ENCODE assay signal across 22 cellular contexts in genomic region chr1:213530607-213531320, GRCh38.
A peak's percentile ranks its signal among the peaks of the same experiment; 100 is the strongest.
DNase-seq lines count a peak whose midpoint lies in the region; ATAC-seq and TF ChIP-seq lines count a peak whose summit lies in the region.
"Had no signal": no experiment of that assay in that cellular context is flagged by ENCODE, and none has a peak within 500 bp of the region (broad histone marks: within the 10 kb centered on the region; RNA-seq: fewer than 3 reads in every experiment).

No MANE protein-coding gene starts in this region.

- no peaks in the 10 kb centered on the region for H3K36me3 Mint-ChIP-seq in WTC11

- no peak overlapping the region for H2BK12ac ChIP-seq in trophoblast cell (ENCODE audit: low read length)

- TF ChIP-seq CTCF in WTC11 (IDR thresholded peaks at IDR 0.05) = no peak

- no peaks in the 10 kb centered on the region for H3K9me3 ChIP-seq in trophoblast cell (ENCODE audit: insufficient read depth, low read depth, low read length)
- H3K9me3 ChIP-seq: A549 had no signal

- no peak overlapping the region for H3K14ac ChIP-seq in trophoblast cell (ENCODE audit: low read length)

- no peak overlapping the region for H3K4ac ChIP-seq in trophoblast cell (ENCODE audit: low read depth, low read length)

- no peak overlapping the region for H4K91ac ChIP-seq in trophoblast cell (ENCODE audit: low read depth, low read length)

- no peak overlapping the region for H4K8ac ChIP-seq in trophoblast cell (ENCODE audit: low read depth, low read length)

- no peaks in the 10 kb centered on the region for H3K36me3 ChIP-seq in trophoblast cell (ENCODE audit: control insufficient read depth in 1 of 2, insufficient read depth in 2 of 2, low read length in 2 of 2)
- H3K36me3 ChIP-seq: BLaER1 treated with 17β-estradiol and CSF1 and Interleukin-3, amounts not matched to agents 10 nM and 100 nM had no signal

- no peaks in the 10 kb centered on the region; the same call in 1 of the 2 replicates for H3K27me3 Mint-ChIP-seq in WTC11 (ENCODE audit: low read depth)
- H3K27me3 Mint-ChIP-seq: CD4-positive, alpha-beta T cell had no signal

- no peaks in the 10 kb centered on the region for H3K79me2 ChIP-seq in trophoblast cell (ENCODE audit: control insufficient read depth, insufficient read depth, low read length, poor library complexity)

- intact Hi-C loops in Right ventricle myocardium inferior (cut with DNase I) (no loop called here), cardiac septum (cut with DNase I) (no loop called here)

- peaks cover 11% of the 10 kb centered on the region for H3K9me3 Mint-ChIP-seq in WTC11
- H3K9me3 Mint-ChIP-seq: CD4-positive, alpha-beta T cell had no signal

- H2AK5ac ChIP-seq in trophoblast cell (ENCODE audit: low read length) = no peak overlapping the region

- no peak overlapping the region for H3K4me2 ChIP-seq in trophoblast cell (ENCODE audit: low read length)
- H3K4me2 ChIP-seq: A549; BLaER1 treated with 17β-estradiol and CSF1 and Interleukin-3, amounts not matched to agents 10 nM and 100 nM had no signal

- in situ Hi-C loops in G401 (cut with HindIII; ENCODE audit: low sequenced_read_pairs) = no loop called here

- CTCF ChIA-PET in WTC11 (lab: Charles Lee) = no interaction called here

- H3K4me3 ChIP-seq in trophoblast cell (ENCODE audit: low read depth, low read length) = no peak overlapping the region
- H3K4me3 ChIP-seq: A549; BLaER1 treated with 17β-estradiol and CSF1 and Interleukin-3, amounts not matched to agents 10 nM and 100 nM; SK-N-MC had no signal

- no peak overlapping the region for H3K27ac Mint-ChIP-seq in WTC11
- H3K27ac Mint-ChIP-seq: CD4-positive, alpha-beta T cell had no signal

- H3K9ac ChIP-seq in trophoblast cell (ENCODE audit: low read length) = no peak overlapping the region
- H3K9ac ChIP-seq: BLaER1 treated with 17β-estradiol and CSF1 and Interleukin-3, amounts not matched to agents 10 nM and 100 nM had no signal

- H3K4me1 ChIP-seq in trophoblast cell (ENCODE audit: control insufficient read depth in 1 of 2, insufficient read depth in 2 of 2, low read length in 2 of 2) = peaks cover 5 to 14% of the 10 kb centered on the region in 2 experiments
- H3K4me1 ChIP-seq: A549; BLaER1 treated with 17β-estradiol and CSF1 and Interleukin-3, amounts not matched to agents 10 nM and 100 nM had no signal

- peak overlapping the region; percentile 23 for H2BK120ac ChIP-seq in trophoblast cell (ENCODE audit: insufficient read depth, low read length, poor library complexity)

- peak overlapping the region; percentile 80 for H3K27ac ChIP-seq in trophoblast cell (ENCODE audit: low read depth, low read length)
- H3K27ac ChIP-seq: A549; BLaER1 treated with 17β-estradiol and CSF1 and Interleukin-3, amounts not matched to agents 10 nM and 100 nM; SK-N-MC had no signal

- peak; percentile 81 for ATAC-seq in Right ventricle myocardium inferior
- ATAC-seq in WTC11 = peak; percentile 75
- no peak for ATAC-seq in HG03457 (IDR thresholded peaks at IDR 0.05; ENCODE audit: unreplicated experiment)
- ATAC-seq: A549 had no signal

- H3K27me3 ChIP-seq in trophoblast cell (ENCODE audit: insufficient read depth, low read length) = no peaks in the 10 kb centered on the region
- H3K27me3 ChIP-seq: BLaER1 treated with 17β-estradiol and CSF1 and Interleukin-3, amounts not matched to agents 10 nM and 100 nM had no signal

- WGBS in trophoblast cell (ENCODE audit: extremely low coverage, insufficient coverage, insufficient read length) = no CpG with 5 or more reads among the region's 4 CpGs

- no peak overlapping the region for H2AFZ ChIP-seq in trophoblast cell (ENCODE audit: insufficient read depth, low read length, poor library complexity)

- peak overlapping the region; percentile 28 for H2BK5ac ChIP-seq in trophoblast cell (ENCODE audit: low read depth, low read length, poor library complexity)

- DNase-seq in Right ventricle myocardium inferior (ENCODE audit: missing footprints) (no peak), cardiac septum (ENCODE audit: low spot score) (no peak), G401 (ENCODE audit: low spot score) (peak; percentile 53), WTC11 (ENCODE audit: low spot score) (no peak), trophoblast cell (no peak), COR-L47 (lab: John Stamatoyannopoulos, UW) (no peak)
- DNase-seq: AML-193; CD4-positive, alpha-beta T cell; H7; KBM-7; MV-4-11; NCI-H1105; NCI-H1436 treated with DMSO at 0.1 percent for 48 hours; NCI-H187 treated with DMSO at 0.1 percent for 48 hours; NCI-H446 treated with DMSO at 0.1 percent for 48 hours; NCI-H69; RPMI8226; SHP77 treated with DMSO at 0.1 percent for 48 hours had no signal

- no peak overlapping the region for H3K18ac ChIP-seq in trophoblast cell (ENCODE audit: low read length)

- no peak overlapping the region for H3K23ac ChIP-seq in trophoblast cell (ENCODE audit: low read length)

- POLR2A ChIA-PET in WTC11 (lab: Charles Lee) = no interaction called here

- no peak overlapping the region for H3K4me3 Mint-ChIP-seq in WTC11
- H3K4me3 Mint-ChIP-seq: CD4-positive, alpha-beta T cell had no signal

- H4K12ac ChIP-seq in trophoblast cell (ENCODE audit: low read depth, low read length) = no peak overlapping the region

- peaks cover 3% of the 10 kb centered on the region for H3K79me1 ChIP-seq in trophoblast cell (ENCODE audit: low read length)

- H3K4me1 Mint-ChIP-seq in WTC11 = peaks cover 16% of the 10 kb centered on the region

TF ChIP-seq in WTC11, 78 proteins besides CTCF, POLR2A, EP300 and RAD21 (continues in another document):
- TF ChIP-seq, protein P1, sequence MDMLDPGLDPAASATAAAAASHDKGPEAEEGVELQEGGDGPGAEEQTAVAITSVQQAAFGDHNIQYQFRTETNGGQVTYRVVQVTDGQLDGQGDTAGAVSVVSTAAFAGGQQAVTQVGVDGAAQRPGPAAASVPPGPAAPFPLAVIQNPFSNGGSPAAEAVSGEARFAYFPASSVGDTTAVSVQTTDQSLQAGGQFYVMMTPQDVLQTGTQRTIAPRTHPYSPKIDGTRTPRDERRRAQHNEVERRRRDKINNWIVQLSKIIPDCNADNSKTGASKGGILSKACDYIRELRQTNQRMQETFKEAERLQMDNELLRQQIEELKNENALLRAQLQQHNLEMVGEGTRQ (CRISPR knock-in tag; IDR thresholded peaks at IDR 0.05) = no peak
- TF ChIP-seq HMGA2 (CRISPR knock-in tag; IDR thresholded peaks at IDR 0.05) = no peak
- no peak for TF ChIP-seq ZNF138 (CRISPR knock-in tag; conservative IDR thresholded peaks at IDR 0.05)
- TF ChIP-seq, protein P2, sequence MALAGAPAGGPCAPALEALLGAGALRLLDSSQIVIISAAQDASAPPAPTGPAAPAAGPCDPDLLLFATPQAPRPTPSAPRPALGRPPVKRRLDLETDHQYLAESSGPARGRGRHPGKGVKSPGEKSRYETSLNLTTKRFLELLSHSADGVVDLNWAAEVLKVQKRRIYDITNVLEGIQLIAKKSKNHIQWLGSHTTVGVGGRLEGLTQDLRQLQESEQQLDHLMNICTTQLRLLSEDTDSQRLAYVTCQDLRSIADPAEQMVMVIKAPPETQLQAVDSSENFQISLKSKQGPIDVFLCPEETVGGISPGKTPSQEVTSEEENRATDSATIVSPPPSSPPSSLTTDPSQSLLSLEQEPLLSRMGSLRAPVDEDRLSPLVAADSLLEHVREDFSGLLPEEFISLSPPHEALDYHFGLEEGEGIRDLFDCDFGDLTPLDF (CRISPR knock-in tag; IDR thresholded peaks at IDR 0.05) = no peak
- TF ChIP-seq NFATC4 (CRISPR knock-in tag; IDR thresholded peaks at IDR 0.05) = no peak
- no peak for TF ChIP-seq FOXP1 (CRISPR knock-in tag; IDR thresholded peaks at IDR 0.05; ENCODE audit: borderline replicate concordance)
- TF ChIP-seq, protein P3, sequence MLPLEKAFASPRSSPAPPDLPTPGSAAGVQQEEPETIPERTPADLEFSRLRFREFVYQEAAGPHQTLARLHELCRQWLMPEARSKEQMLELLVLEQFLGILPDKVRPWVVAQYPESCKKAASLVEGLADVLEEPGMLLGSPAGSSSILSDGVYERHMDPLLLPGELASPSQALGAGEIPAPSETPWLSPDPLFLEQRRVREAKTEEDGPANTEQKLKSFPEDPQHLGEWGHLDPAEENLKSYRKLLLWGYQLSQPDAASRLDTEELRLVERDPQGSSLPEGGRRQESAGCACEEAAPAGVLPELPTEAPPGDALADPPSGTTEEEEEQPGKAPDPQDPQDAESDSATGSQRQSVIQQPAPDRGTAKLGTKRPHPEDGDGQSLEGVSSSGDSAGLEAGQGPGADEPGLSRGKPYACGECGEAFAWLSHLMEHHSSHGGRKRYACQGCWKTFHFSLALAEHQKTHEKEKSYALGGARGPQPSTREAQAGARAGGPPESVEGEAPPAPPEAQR (CRISPR knock-in tag; IDR thresholded peaks at IDR 0.05) = no peak
- TF ChIP-seq, protein P4, sequence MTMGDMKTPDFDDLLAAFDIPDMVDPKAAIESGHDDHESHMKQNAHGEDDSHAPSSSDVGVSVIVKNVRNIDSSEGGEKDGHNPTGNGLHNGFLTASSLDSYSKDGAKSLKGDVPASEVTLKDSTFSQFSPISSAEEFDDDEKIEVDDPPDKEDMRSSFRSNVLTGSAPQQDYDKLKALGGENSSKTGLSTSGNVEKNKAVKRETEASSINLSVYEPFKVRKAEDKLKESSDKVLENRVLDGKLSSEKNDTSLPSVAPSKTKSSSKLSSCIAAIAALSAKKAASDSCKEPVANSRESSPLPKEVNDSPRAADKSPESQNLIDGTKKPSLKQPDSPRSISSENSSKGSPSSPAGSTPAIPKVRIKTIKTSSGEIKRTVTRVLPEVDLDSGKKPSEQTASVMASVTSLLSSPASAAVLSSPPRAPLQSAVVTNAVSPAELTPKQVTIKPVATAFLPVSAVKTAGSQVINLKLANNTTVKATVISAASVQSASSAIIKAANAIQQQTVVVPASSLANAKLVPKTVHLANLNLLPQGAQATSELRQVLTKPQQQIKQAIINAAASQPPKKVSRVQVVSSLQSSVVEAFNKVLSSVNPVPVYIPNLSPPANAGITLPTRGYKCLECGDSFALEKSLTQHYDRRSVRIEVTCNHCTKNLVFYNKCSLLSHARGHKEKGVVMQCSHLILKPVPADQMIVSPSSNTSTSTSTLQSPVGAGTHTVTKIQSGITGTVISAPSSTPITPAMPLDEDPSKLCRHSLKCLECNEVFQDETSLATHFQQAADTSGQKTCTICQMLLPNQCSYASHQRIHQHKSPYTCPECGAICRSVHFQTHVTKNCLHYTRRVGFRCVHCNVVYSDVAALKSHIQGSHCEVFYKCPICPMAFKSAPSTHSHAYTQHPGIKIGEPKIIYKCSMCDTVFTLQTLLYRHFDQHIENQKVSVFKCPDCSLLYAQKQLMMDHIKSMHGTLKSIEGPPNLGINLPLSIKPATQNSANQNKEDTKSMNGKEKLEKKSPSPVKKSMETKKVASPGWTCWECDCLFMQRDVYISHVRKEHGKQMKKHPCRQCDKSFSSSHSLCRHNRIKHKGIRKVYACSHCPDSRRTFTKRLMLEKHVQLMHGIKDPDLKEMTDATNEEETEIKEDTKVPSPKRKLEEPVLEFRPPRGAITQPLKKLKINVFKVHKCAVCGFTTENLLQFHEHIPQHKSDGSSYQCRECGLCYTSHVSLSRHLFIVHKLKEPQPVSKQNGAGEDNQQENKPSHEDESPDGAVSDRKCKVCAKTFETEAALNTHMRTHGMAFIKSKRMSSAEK (CRISPR knock-in tag; IDR thresholded peaks at IDR 0.05; ENCODE audit: borderline replicate concordance) = no peak
- no peak for TF ChIP-seq CREM (CRISPR knock-in tag; IDR thresholded peaks at IDR 0.05)
- TF ChIP-seq ETV6 (CRISPR knock-in tag; IDR thresholded peaks at IDR 0.05) = no peak
- no peak for TF ChIP-seq GTF2I (CRISPR knock-in tag; conservative IDR thresholded peaks at IDR 0.05)
